ENCODE assay signal across 19 cellular contexts in the genomic region with DNA sequence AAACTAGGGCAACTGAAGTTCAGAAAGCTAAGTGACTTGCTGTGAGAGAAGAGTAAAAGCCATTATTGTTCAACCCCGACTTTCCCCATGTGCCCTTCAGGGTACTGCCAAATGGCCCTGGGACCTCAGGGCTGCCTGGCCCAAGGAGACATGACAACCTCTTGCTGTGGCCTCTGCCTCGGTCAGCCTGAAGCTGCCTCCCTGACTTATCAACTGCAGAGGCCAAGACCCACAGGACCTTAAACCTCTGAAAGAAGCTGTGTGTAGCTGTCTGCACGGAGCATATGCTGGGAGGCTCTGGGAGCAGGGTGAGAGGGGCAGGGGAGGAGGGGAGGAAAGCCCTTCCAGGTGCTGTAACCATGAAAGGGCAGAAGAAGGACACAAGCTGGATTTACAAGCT. TPM values are rescaled to one million over a fixed set of nuclear protein-coding genes. Genes with fewer than 3 reads are reported as not detected.
DNase-seq lines count a peak whose midpoint lies in the region; ATAC-seq and TF ChIP-seq lines count a peak whose summit lies in the region.
"Had no signal": no experiment of that assay in that cellular context is flagged by ENCODE, and none has a peak within 500 bp of the region (broad histone marks: within the 10 kb centered on the region; RNA-seq: fewer than 3 reads in every experiment).

No MANE protein-coding gene starts in this region.

- no peaks in the 10 kb centered on the region for H3K27me3 Mint-ChIP-seq in osteocyte (ENCODE audit: unreplicated experiment)

- no peak for TF ChIP-seq CTCF in osteocyte (IDR thresholded peaks at IDR 0.05)

- H3K9me3 Mint-ChIP-seq in osteocyte (ENCODE audit: unreplicated experiment) = no peaks in the 10 kb centered on the region
- H3K9me3 Mint-ChIP-seq: CD4-positive, alpha-beta memory T cell; GM23338; H9 had no signal

- H3K27ac Mint-ChIP-seq in osteocyte (ENCODE audit: unreplicated experiment) = no peak overlapping the region
- H3K27ac Mint-ChIP-seq: CD4-positive, alpha-beta memory T cell; GM23338; H9 had no signal

- DNase-seq in NCI-H82 treated with DMSO at 0.1 percent for 48 hours (lab: John Stamatoyannopoulos, UW; ENCODE audit: unreplicated experiment) (peak; percentile 3), left lobe of liver (ENCODE audit: low spot score) (peak; percentile 33), osteocyte (ENCODE audit: extremely low spot score, unreplicated experiment) (peak; percentile 59), germinal center (ENCODE audit: low spot score) (no peak)
- DNase-seq: C1 segment of cervical spinal cord; Calu3; CD4-positive, alpha-beta memory T cell; COR-L47; DMS53; DMS79 treated with DMSO at 0.1 percent for 48 hours; H9 had no signal

- H3K4me1 Mint-ChIP-seq in osteocyte (ENCODE audit: unreplicated experiment) = no peaks in the 10 kb centered on the region
- H3K4me1 Mint-ChIP-seq: CD4-positive, alpha-beta memory T cell had no signal

- ATAC-seq in left lobe of liver (no peak), HG03196 (IDR thresholded peaks at IDR 0.05; ENCODE audit: unreplicated experiment) (no peak), HG03457 (IDR thresholded peaks at IDR 0.05; ENCODE audit: unreplicated experiment) (no peak)
- ATAC-seq: GM23338, HCT116 had no signal

- no peak overlapping the region for H3K4me3 Mint-ChIP-seq in osteocyte (ENCODE audit: unreplicated experiment)
- H3K4me3 Mint-ChIP-seq: CD4-positive, alpha-beta memory T cell; GM23338; H9 had no signal

- H3K36me3 Mint-ChIP-seq in osteocyte (ENCODE audit: unreplicated experiment) = no peaks in the 10 kb centered on the region
- H3K36me3 Mint-ChIP-seq: CD4-positive, alpha-beta memory T cell had no signal

RNA-seq across cellular contexts. Expression of gene HMGB4, which starts 35.9 kb away (rescaled TPM):
- total RNA-seq in left lobe of liver = not detected
- not detected in 2 replicates for total RNA-seq in osteocyte
- total RNA-seq: A172; A673; Calu3; CD4-positive, alpha-beta memory T cell; Daoy; GM23338; H4; H9 had no signal
